In genomic region chr12:49783917-49784676, GRCh38 we compare ENCODE assay signal across 1 cellular context.
TF ChIP-seq lines count a peak whose summit lies in the region.

No MANE protein-coding gene starts in this region.

TF ChIP-seq in WTC11, 78 proteins besides CTCF, POLR2A, EP300 and RAD21 (continued from another document):
- TF ChIP-seq ZNF532 (CRISPR knock-in tag; IDR thresholded peaks at IDR 0.05; ENCODE audit: borderline replicate concordance) (no peak), JAZF1 (CRISPR knock-in tag; IDR thresholded peaks at IDR 0.05) (no peak), ZBTB21 (CRISPR knock-in tag; IDR thresholded peaks at IDR 0.05; ENCODE audit: borderline replicate concordance) (no peak), ELF4 (CRISPR knock-in tag; IDR thresholded peaks at IDR 0.05; ENCODE audit: low read depth) (no peak), ESRRA (CRISPR knock-in tag; IDR thresholded peaks at IDR 0.05; ENCODE audit: borderline replicate concordance) (no peak)
